Comparison of ENCODE assay signal across 8 cellular contexts in genomic region chr5:612498-613424, GRCh38. TPM values are rescaled to one million over a fixed set of nuclear protein-coding genes. Genes with fewer than 3 reads are reported as not detected.
DNase-seq lines count a peak whose midpoint lies in the region; ATAC-seq and TF ChIP-seq lines count a peak whose summit lies in the region.

No MANE protein-coding gene starts in this region.

- no peaks in the 10 kb centered on the region for H3K9me3 ChIP-seq in HUES6 (ENCODE audit: control insufficient read depth, insufficient read depth, low read depth, low read length)
- H3K9me3 ChIP-seq in psoas muscle = no peaks in the 10 kb centered on the region

- H3K4me1 ChIP-seq in HUES6 (ENCODE audit: control insufficient read depth, insufficient read depth, low read length) (no peaks in the 10 kb centered on the region; the same call in 1 of the 2 replicates), psoas muscle (no peaks in the 10 kb centered on the region)

- peaks cover 41% of the 10 kb centered on the region for H3K36me3 Mint-ChIP-seq in activated T-cell treated with anti-CD3 and anti-CD28 coated beads, Interleukin-2, amount 50 U/mL, for 24 hours (ENCODE audit: low read depth)

- H3K27me3 ChIP-seq in HUES6 (ENCODE audit: control insufficient read depth, insufficient read depth, low read length) = 0 out of 2 replicates have a peak, but pooled peaks cover 5% of the 10 kb centered on the region
- no peaks in the 10 kb centered on the region for H3K27me3 ChIP-seq in psoas muscle (ENCODE audit: insufficient read depth in 3 of 3, low read length in 2 of 3)

- ATAC-seq in GM21528 (IDR thresholded peaks at IDR 0.05; ENCODE audit: low FRiP score, unreplicated experiment) (peak; percentile 39), left cardiac atrium (peak; percentile 7 to 32), psoas muscle (peak in 3 of 4 donors; percentile 31 to 40 (median 39))

- H3K9me3 Mint-ChIP-seq in activated T-cell treated with anti-CD3 and anti-CD28 coated beads, Interleukin-2, amount 50 U/mL, for 24 hours = no peaks in the 10 kb centered on the region

- H3K27me3 Mint-ChIP-seq in activated T-cell treated with anti-CD3 and anti-CD28 coated beads, Interleukin-2, amount 50 U/mL, for 24 hours = peaks cover 6% of the 10 kb centered on the region

- H3K36me3 ChIP-seq in HUES6 (ENCODE audit: control insufficient read depth, insufficient read depth, low read length) (no peaks in the 10 kb centered on the region), psoas muscle (ENCODE audit: insufficient read depth in 1 of 2, low read depth in 1 of 2) (no peaks in the 10 kb centered on the region)

- peaks cover 49% of the 10 kb centered on the region for H3K4me1 Mint-ChIP-seq in activated T-cell treated with anti-CD3 and anti-CD28 coated beads, Interleukin-2, amount 50 U/mL, for 24 hours (ENCODE audit: low read depth)

- peak overlapping the region; percentile 91 for H3K27ac Mint-ChIP-seq in activated T-cell treated with anti-CD3 and anti-CD28 coated beads, Interleukin-2, amount 50 U/mL, for 24 hours

- H3K4me3 Mint-ChIP-seq in activated T-cell treated with anti-CD3 and anti-CD28 coated beads, Interleukin-2, amount 50 U/mL, for 24 hours = peak overlapping the region; percentile 88

- H3K4me3 ChIP-seq in HUES6 (ENCODE audit: low read depth, low read length) (peak overlapping the region; percentile 96), psoas muscle (peak overlapping the region; percentile 89)

- H3K27ac ChIP-seq in HUES6 (ENCODE audit: low read depth, low read length) (peak overlapping the region; percentile 58; the same call in 1 of the 2 replicates), psoas muscle (no peak overlapping the region)

- peak overlapping the region; percentile 77 for H3K9ac ChIP-seq in HUES6 (ENCODE audit: low read length)

- TF ChIP-seq CTCF in psoas muscle (IDR thresholded peaks at IDR 0.05) = no peak

- 11 to 18% (median 13%) methylated on average over 28 to 49 of the region's 49 CpGs for WGBS in psoas muscle, 3 donors

- DNase-seq in ELR (ENCODE audit: low read depth) (peak; percentile 55), left cardiac atrium (no peak), psoas muscle (peak in 1 of 2 donors; percentile 55), UCSD-AML1 (lab: John Stamatoyannopoulos, UW; ENCODE audit: unreplicated experiment) (no peak), middle frontal gyrus (ENCODE audit: extremely low spot score, low spot score) (no peak)
- peak; percentile 28 for DNase-seq in activated T-cell treated with anti-CD3 and anti-CD28 coated beads, Interleukin-2, amount 50 U/mL, for 24 hours

- intact Hi-C loops in left cardiac atrium (cut with DNase I) (loop anchor here in 1 of 2 donors (10.0 kb wide), 1 partner anchor 158 kb away; no protein-coding TSS in a partner anchor), psoas muscle (cut with DNase I) (loop anchor here (10.0 kb wide), 1 partner anchor 138 kb away; no protein-coding TSS in a partner anchor)

RNA-seq across cellular contexts. Expression of gene CEP72, which starts 0.6 kb away (rescaled TPM):
- total RNA-seq in left cardiac atrium (1 to 10 TPM; 1.4 to 2.5 TPM), psoas muscle (1 to 10 TPM in 2 of 4 donors, under 1 TPM in 2; 0.48 to 2.4 (median 1.1) TPM)
- polyA plus RNA-seq in psoas muscle = 1 to 10 TPM in 1 of 3 donors, under 1 TPM in 2; 0.43 to 1.5 (median 0.68) TPM

Comparison
In these comparisons a context has a peak if more than half of its experiments do, and no peak if none do; other contexts are left out.
1. DNase-seq: peak in ELR (single experiment) and activated T-cell treated with anti-CD3 and anti-CD28 coated beads, Interleukin-2, amount 50 U/mL, for 24 hours (single experiment); none in left cardiac atrium (single experiment), UCSD-AML1 (single experiment) and middle frontal gyrus (single experiment).
2. Peak in every context shown above with its lines, with median percentiles within 50 percentile points of each other: ATAC-seq.